Comparison of ENCODE assay signal across 8 cellular contexts in the genomic region with DNA sequence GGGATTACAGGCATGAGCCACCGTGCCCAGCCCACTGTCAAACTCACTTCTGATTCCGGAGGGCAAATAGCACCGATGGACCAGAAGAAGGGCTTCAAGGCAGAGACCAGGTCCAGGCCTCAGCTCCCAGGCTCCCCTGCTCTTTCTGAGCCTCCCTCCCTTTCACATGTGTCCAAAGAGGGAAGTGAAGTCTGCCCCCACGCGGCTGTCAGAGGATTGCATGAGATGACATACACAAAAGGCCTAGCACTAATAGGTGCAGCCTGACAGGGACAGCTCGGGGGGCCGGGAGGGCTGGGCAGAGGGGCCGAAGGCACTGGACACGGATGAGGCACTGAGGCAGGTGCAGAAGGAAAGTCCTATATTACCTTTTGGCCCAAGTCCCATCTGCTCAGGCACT. TPM values are rescaled to one million over a fixed set of nuclear protein-coding genes. Genes with fewer than 3 reads are reported as not detected.
A peak's percentile ranks its signal among the peaks of the same experiment; 100 is the strongest.
DNase-seq lines count a peak whose midpoint lies in the region; TF ChIP-seq lines count a peak whose summit lies in the region.

No MANE protein-coding gene starts in this region.

- H3K9me3 ChIP-seq in WERI-Rb-1 (ENCODE audit: severe bottlenecking) (no peaks in the 10 kb centered on the region), liver (ENCODE audit: control insufficient read depth in 4 of 4, low read length in 3 of 4) (no peaks in the 10 kb centered on the region)

- no peaks in the 10 kb centered on the region for H3K27me3 ChIP-seq in WERI-Rb-1 (ENCODE audit: insufficient read depth, low read depth, severe bottlenecking)
- no peaks in the 10 kb centered on the region for H3K27me3 ChIP-seq in liver (ENCODE audit: control insufficient read depth in 4 of 4, insufficient read depth in 4 of 4, low read length in 3 of 4)

- no peaks in the 10 kb centered on the region for H3K9me3 Mint-ChIP-seq in activated T-helper 2 cell treated with anti-CD3 and anti-CD28 coated beads, Interferon-gamma antibody, Interleukin-2, Interleukin-4, amounts not matched to agents 10 μg/mL and 5 μg/mL and 100 μg/mL, durations not matched to agents 14 hours and 24 hours and 36 hours

- no peak overlapping the region for H3K27ac Mint-ChIP-seq in activated T-helper 2 cell treated with anti-CD3 and anti-CD28 coated beads, Interferon-gamma antibody, Interleukin-2, Interleukin-4, amounts not matched to agents 10 μg/mL and 5 μg/mL and 100 μg/mL, durations not matched to agents 14 hours and 24 hours and 36 hours

- no peaks in the 10 kb centered on the region for H3K36me3 ChIP-seq in WERI-Rb-1
- peaks cover 2 to 33% (median 22%) of the 10 kb centered on the region in 4 donors for H3K36me3 ChIP-seq in liver (ENCODE audit: control insufficient read depth in 4 of 4, insufficient read depth in 3 of 4, low read depth in 1 of 4, low read length in 3 of 4)

- peaks cover under 1 to 18% (median 10%) of the 10 kb centered on the region in 4 donors for H3K4me1 ChIP-seq in liver (ENCODE audit: control insufficient read depth in 4 of 4, insufficient read depth in 4 of 4, low read length in 3 of 4)

- TF ChIP-seq CTCF in WERI-Rb-1 (IDR thresholded peaks at IDR 0.05; ENCODE audit: low read depth, low read length), result peak; percentile 60
- peak; percentile 15 for TF ChIP-seq CTCF in liver (IDR thresholded peaks at IDR 0.05; ENCODE audit: low read depth, low read length, missing input control)

- intact Hi-C loops in activated T-helper 2 cell treated with anti-CD3 and anti-CD28 coated beads, Interferon-gamma antibody, Interleukin-2, Interleukin-4, amounts not matched to agents 10 μg/mL and 5 μg/mL and 100 μg/mL, durations not matched to agents 14 hours and 24 hours and 36 hours (cut with micrococcal nuclease), result no loop called here

- TF ChIP-seq RAD21 in liver (IDR thresholded peaks at IDR 0.05), result peak; percentile 16 to 56

- no peak overlapping the region for H3K4me3 Mint-ChIP-seq in activated T-helper 2 cell treated with anti-CD3 and anti-CD28 coated beads, Interferon-gamma antibody, Interleukin-2, Interleukin-4, amounts not matched to agents 10 μg/mL and 5 μg/mL and 100 μg/mL, durations not matched to agents 14 hours and 24 hours and 36 hours (ENCODE audit: low read depth)

- WGBS in liver, result 72% methylated on average over 9 of the region's 9 CpGs

- peaks cover 8% of the 10 kb centered on the region for H3K27me3 Mint-ChIP-seq in activated T-helper 2 cell treated with anti-CD3 and anti-CD28 coated beads, Interferon-gamma antibody, Interleukin-2, Interleukin-4, amounts not matched to agents 10 μg/mL and 5 μg/mL and 100 μg/mL, durations not matched to agents 14 hours and 24 hours and 36 hours (ENCODE audit: low read depth)

- no peak overlapping the region for H3K9ac ChIP-seq in liver (ENCODE audit: low read depth in 1 of 2, low read length in 2 of 2)

- H3K4me3 ChIP-seq in WERI-Rb-1 (ENCODE audit: low read depth, low read length) (no peak overlapping the region), liver (ENCODE audit: low read depth in 1 of 3, low read length in 3 of 3) (no peak overlapping the region)

- H3K27ac ChIP-seq in WERI-Rb-1 (no peak overlapping the region), liver (ENCODE audit: low read depth in 1 of 2, low read length in 2 of 2) (no peak overlapping the region)

- H3K4me1 Mint-ChIP-seq in activated T-helper 2 cell treated with anti-CD3 and anti-CD28 coated beads, Interferon-gamma antibody, Interleukin-2, Interleukin-4, amounts not matched to agents 10 μg/mL and 5 μg/mL and 100 μg/mL, durations not matched to agents 14 hours and 24 hours and 36 hours (ENCODE audit: low read depth), result no peaks in the 10 kb centered on the region

- DNase-seq in ELR (ENCODE audit: low read depth) (peak; percentile 45), HT-29 (ENCODE audit: low spot score) (peak; percentile 72), WERI-Rb-1 (peak; percentile 68), mesenteric fat pad (ENCODE audit: low spot score) (no peak), NCI-H345 treated with DMSO at 0.1 percent for 48 hours (lab: John Stamatoyannopoulos, UW; ENCODE audit: unreplicated experiment) (no peak), T1000 (lab: John Stamatoyannopoulos, UW) (no peak)
- no peak for DNase-seq in activated T-helper 2 cell treated with anti-CD3 and anti-CD28 coated beads, Interferon-gamma antibody, Interleukin-2, Interleukin-4, amounts not matched to agents 10 μg/mL and 5 μg/mL and 100 μg/mL, durations not matched to agents 14 hours and 24 hours and 36 hours (ENCODE audit: low spot score)

- H3K36me3 Mint-ChIP-seq in activated T-helper 2 cell treated with anti-CD3 and anti-CD28 coated beads, Interferon-gamma antibody, Interleukin-2, Interleukin-4, amounts not matched to agents 10 μg/mL and 5 μg/mL and 100 μg/mL, durations not matched to agents 14 hours and 24 hours and 36 hours (ENCODE audit: low read depth), result no peaks in the 10 kb centered on the region

TF ChIP-seq in liver, 16 proteins besides CTCF, POLR2A, EP300 and RAD21:
- TF ChIP-seq NR2F2 (IDR thresholded peaks at IDR 0.05), result no peak
- no peak for TF ChIP-seq FOXA2 (IDR thresholded peaks at IDR 0.05)
TF ChIP-seq in liver: peak in this region for 0.

RNA-seq across cellular contexts. Expression of a gene that starts 16.1 kb away (rescaled TPM):
- 53.5 and 63.3 TPM in 2 replicates for total RNA-seq in HT-29 (2014; rRNA removed; shearing (Covaris generic))
- total RNA-seq in liver, result 100 to 1,000 TPM in 1 of 2 donors, 10 to 100 TPM in 1; 27.8 to 233 TPM
- 100 to 1,000 TPM; 401 to 574 TPM for polyA plus RNA-seq in liver
- 14.5 TPM for total RNA-seq in mesenteric fat pad
- 0.23 TPM in 1 of 2 replicates, not detected in the other for total RNA-seq in activated T-helper 2 cell treated with anti-CD3 and anti-CD28 coated beads, Interferon-gamma antibody, Interleukin-2, Interleukin-4, amounts not matched to agents 10 μg/mL and 5 μg/mL and 100 μg/mL, durations not matched to agents 14 hours and 24 hours and 36 hours

RNA-seq across cellular contexts. Expression of a gene that starts 29.6 kb away (rescaled TPM):
- not detected in 2 replicates for total RNA-seq in HT-29 (2014; rRNA removed; shearing (Covaris generic))
- total RNA-seq in liver, result not detected
- not detected for polyA plus RNA-seq in liver
- not detected for total RNA-seq in mesenteric fat pad
- not detected in 2 replicates for total RNA-seq in activated T-helper 2 cell treated with anti-CD3 and anti-CD28 coated beads, Interferon-gamma antibody, Interleukin-2, Interleukin-4, amounts not matched to agents 10 μg/mL and 5 μg/mL and 100 μg/mL, durations not matched to agents 14 hours and 24 hours and 36 hours

Comparison
In these comparisons a context has a peak if more than half of its experiments do, and no peak if none do; other contexts are left out.
1. DNase-seq: peak in ELR (single experiment), HT-29 (single experiment) and WERI-Rb-1 (single experiment); none in mesenteric fat pad (single experiment), activated T-helper 2 cell treated with anti-CD3 and anti-CD28 coated beads, Interferon-gamma antibody, Interleukin-2, Interleukin-4, amounts not matched to agents 10 μg/mL and 5 μg/mL and 100 μg/mL, durations not matched to agents 14 hours and 24 hours and 36 hours (single experiment), NCI-H345 treated with DMSO at 0.1 percent for 48 hours (single experiment) and T1000 (single experiment).
2. RNA of a gene that starts 16.1 kb away (total RNA-seq): 27.8 to 233 TPM in liver, 53.5 to 63.3 TPM in HT-29 and 14.5 TPM in mesenteric fat pad (single experiment); 0.23 TPM in activated T-helper 2 cell treated with anti-CD3 and anti-CD28 coated beads, Interferon-gamma antibody, Interleukin-2, Interleukin-4, amounts not matched to agents 10 μg/mL and 5 μg/mL and 100 μg/mL, durations not matched to agents 14 hours and 24 hours and 36 hours; every median in the first group is over 10 times any median in the second.